8 cellular contexts compared by ENCODE assay signal in the genomic region with DNA sequence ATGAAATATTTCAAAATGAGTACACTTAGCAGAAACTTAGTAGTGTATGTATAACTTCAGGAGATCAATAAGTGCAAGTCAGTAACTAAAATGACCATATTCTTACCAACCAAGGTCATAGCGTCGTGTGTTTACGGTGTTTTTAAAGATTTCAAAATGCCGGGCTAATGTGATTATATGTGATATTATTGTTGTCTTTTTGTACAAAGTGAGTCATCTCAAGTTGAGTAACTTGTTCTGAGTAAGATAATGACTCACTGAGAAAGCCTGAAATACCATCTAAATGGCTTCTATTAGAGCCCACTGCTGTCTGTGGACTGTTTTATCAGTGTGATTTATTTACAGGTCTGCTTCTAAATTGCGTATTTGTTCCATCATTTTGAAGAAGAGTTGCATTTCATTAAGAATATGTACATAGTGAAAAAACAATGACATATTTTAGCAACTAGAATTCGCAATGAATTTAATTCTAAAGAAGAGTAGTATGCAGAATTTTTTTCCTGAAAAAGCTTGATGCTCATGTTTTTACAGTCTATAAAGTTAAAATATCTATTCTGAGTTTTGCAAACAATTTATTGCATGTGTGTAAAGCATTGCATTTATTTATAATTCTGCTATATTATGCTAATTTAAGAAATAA. TPM values are rescaled to one million over a fixed set of nuclear protein-coding genes. Genes with fewer than 3 reads are reported as not detected.
DNase-seq lines count a peak whose midpoint lies in the region; ATAC-seq, FAIRE-seq and TF ChIP-seq lines count a peak whose summit lies in the region.
"Had no signal": no experiment of that assay in that cellular context is flagged by ENCODE, and none has a peak within 500 bp of the region (broad histone marks: within the 10 kb centered on the region; RNA-seq: fewer than 3 reads in every experiment).

No MANE protein-coding gene starts in this region.

- no peak for ATAC-seq in GM21360 (IDR thresholded peaks at IDR 0.05; ENCODE audit: unreplicated experiment)

- no peak overlapping the region for H3K9ac ChIP-seq in keratinocyte (ENCODE audit: control insufficient read depth, extremely low read depth, insufficient read depth, low read length)

- DNase-seq in COLO829 (ENCODE audit: low spot score) (peak; percentile 82), RWPE1 (ENCODE audit: low spot score) (peak; percentile 75), keratinocyte (ENCODE audit: low read depth, low spot score) (no peak), D341Med (ENCODE audit: low spot score) (no peak), DMS114 treated with DMSO at 0.1 percent for 48 hours (lab: John Stamatoyannopoulos, UW; ENCODE audit: unreplicated experiment) (no peak)
- DNase-seq: DMS79 treated with DMSO at 0.1 percent for 48 hours, left cardiac atrium had no signal

- CTCF ChIA-PET in RWPE1 (lab: Yijun Ruan, JAX) = interaction anchor here (0.6 to 0.7 kb wide), 3 partner anchors 11 to 842 kb away, joined by 3 to 4 read pairs (median 3); no protein-coding TSS in a partner anchor

- H3K9me3 ChIP-seq in keratinocyte (ENCODE audit: control insufficient read depth, low read depth, low read length) = no peaks in the 10 kb centered on the region

- H3K4me2 ChIP-seq in keratinocyte (ENCODE audit: control insufficient read depth, extremely low read depth, insufficient read depth, low read depth, low read length) = no peak overlapping the region

- peaks cover 24% of the 10 kb centered on the region for H3K4me1 ChIP-seq in keratinocyte (ENCODE audit: control insufficient read depth, extremely low read depth, insufficient read depth, low read length)

- no peaks in the 10 kb centered on the region for H4K20me1 ChIP-seq in keratinocyte (ENCODE audit: control insufficient read depth, extremely low read depth, insufficient read depth, low read length)

- no peaks in the 10 kb centered on the region for H3K9me1 ChIP-seq in keratinocyte (ENCODE audit: control insufficient read depth, extremely low read depth, insufficient read depth, low read length)

- dilution Hi-C loops in keratinocyte (cut with MboI; ENCODE audit: extremely low pct_ligation_motif_present, low sequenced_read_pairs) = no loop called here

- no peaks in the 10 kb centered on the region for H3K27me3 ChIP-seq in keratinocyte (ENCODE audit: control insufficient read depth, extremely low read depth, insufficient read depth, low read length)

- H2AFZ ChIP-seq in keratinocyte (ENCODE audit: control insufficient read depth, low read length) = no peak overlapping the region

- peak; percentile 49 for FAIRE-seq in keratinocyte (lab: Jason Lieb, UNC)

- no peak overlapping the region for H3K4me3 ChIP-seq in keratinocyte (ENCODE audit: control insufficient read depth in 2 of 3, extremely low read depth in 1 of 3, insufficient read depth in 2 of 3, low read depth in 1 of 3, low read length in 3 of 3)

- H3K27ac ChIP-seq in RWPE1 = peak overlapping the region; percentile 78
- peak overlapping the region; percentile 30 for H3K27ac ChIP-seq in keratinocyte (ENCODE audit: control insufficient read depth, insufficient read depth, low read length)

- TF ChIP-seq CTCF in RWPE1 (conservative IDR thresholded peaks at IDR 0.05; ENCODE audit: low read depth) = no peak
- no peak for TF ChIP-seq CTCF in keratinocyte (optimal IDR thresholded peaks at IDR 0.05 in 1 of 3, IDR thresholded peaks at IDR 0.05 in 1 of 3, conservative IDR thresholded peaks at IDR 0.05 in 1 of 3; ENCODE audit: extremely low read depth in 1 of 3, insufficient read depth in 2 of 3, low read length in 3 of 3)

- no peaks in the 10 kb centered on the region for H3K36me3 ChIP-seq in keratinocyte (ENCODE audit: control insufficient read depth in 2 of 2, extremely low read depth in 1 of 2, insufficient read depth in 2 of 2, low read length in 2 of 2)

- no peaks in the 10 kb centered on the region for H3K79me2 ChIP-seq in keratinocyte (ENCODE audit: control insufficient read depth, insufficient read depth, low read length)

- POLR2A ChIA-PET in RWPE1 (lab: Yijun Ruan, JAX; ENCODE audit: low non-redundant PET) = no interaction called here

RNA-seq across cellular contexts. Expression of a gene that starts 12.7 kb away (rescaled TPM):
- not detected in 3 replicates for polyA plus RNA-seq in keratinocyte
- polyA plus RNA-seq in keratinocyte (2011; ENCODE audit: low read depth) = not detected
- polyA plus RNA-seq in keratinocyte (2011; cell fraction: cytosol; rRNA removed) = not detected in 2 replicates
- polyA plus RNA-seq in keratinocyte (2011; cell fraction: nucleus; rRNA removed) = not detected in 2 replicates
- polyA plus RNA-seq in keratinocyte (2012; ENCODE audit: low replicate concordance) = 0.20 TPM in 1 of 2 replicates, not detected in the other
- not detected in 3 replicates for polyA minus RNA-seq in keratinocyte
- not detected for polyA minus RNA-seq in keratinocyte (2011; cell fraction: cytosol; rRNA and poly(A)+ RNA removed)
- not detected in 2 replicates for polyA minus RNA-seq in keratinocyte (2011; cell fraction: nucleus; rRNA and poly(A)+ RNA removed)

RNA-seq across cellular contexts. Expression of a gene that starts 30.7 kb away (rescaled TPM):
- polyA plus RNA-seq in keratinocyte = not detected in 3 replicates
- 0.40 TPM for polyA plus RNA-seq in keratinocyte (2011; ENCODE audit: low read depth)
- polyA plus RNA-seq in keratinocyte (2011; cell fraction: cytosol; rRNA removed) = not detected in 2 replicates
- polyA plus RNA-seq in keratinocyte (2011; cell fraction: nucleus; rRNA removed) = not detected in 2 replicates
- not detected in 2 replicates for polyA plus RNA-seq in keratinocyte (2012; ENCODE audit: low replicate concordance)
- not detected in 3 replicates for polyA minus RNA-seq in keratinocyte
- not detected for polyA minus RNA-seq in keratinocyte (2011; cell fraction: cytosol; rRNA and poly(A)+ RNA removed)
- not detected in 2 replicates for polyA minus RNA-seq in keratinocyte (2011; cell fraction: nucleus; rRNA and poly(A)+ RNA removed)

RNA-seq across cellular contexts. Expression of a gene that starts 31.9 kb away (rescaled TPM):
- 27.2 to 67.9 TPM (median 66.2 TPM) in 3 replicates for polyA plus RNA-seq in keratinocyte
- 2,723 TPM for polyA plus RNA-seq in keratinocyte (2011; ENCODE audit: low read depth)
- polyA plus RNA-seq in keratinocyte (2011; cell fraction: cytosol; rRNA removed) = 28.3 and 53.4 TPM in 2 replicates
- polyA plus RNA-seq in keratinocyte (2011; cell fraction: nucleus; rRNA removed) = 72.0 and 123 TPM in 2 replicates
- polyA plus RNA-seq in keratinocyte (2012; ENCODE audit: low replicate concordance) = 62.0 and 2,469 TPM in 2 replicates
- polyA minus RNA-seq in keratinocyte = 1.9 to 13.0 TPM (median 11.8 TPM) in 3 replicates
- 8.2 TPM for polyA minus RNA-seq in keratinocyte (2011; cell fraction: cytosol; rRNA and poly(A)+ RNA removed)
- polyA minus RNA-seq in keratinocyte (2011; cell fraction: nucleus; rRNA and poly(A)+ RNA removed) = 21.5 and 30.9 TPM in 2 replicates

RNA-seq across cellular contexts. Expression of a gene that starts 54.5 kb away (rescaled TPM):
- not detected in 3 replicates for polyA plus RNA-seq in keratinocyte
- polyA plus RNA-seq in keratinocyte (2011; ENCODE audit: low read depth) = not detected
- not detected in 2 replicates for polyA plus RNA-seq in keratinocyte (2011; cell fraction: cytosol; rRNA removed)
- not detected in 2 replicates for polyA plus RNA-seq in keratinocyte (2011; cell fraction: nucleus; rRNA removed)
- not detected in 2 replicates for polyA plus RNA-seq in keratinocyte (2012; ENCODE audit: low replicate concordance)
- not detected in 3 replicates for polyA minus RNA-seq in keratinocyte
- not detected for polyA minus RNA-seq in keratinocyte (2011; cell fraction: cytosol; rRNA and poly(A)+ RNA removed)
- polyA minus RNA-seq in keratinocyte (2011; cell fraction: nucleus; rRNA and poly(A)+ RNA removed) = not detected in 2 replicates

Comparison
In these comparisons a context has a peak if more than half of its experiments do, and no peak if none do; other contexts are left out.
1. DNase-seq: peak in COLO829 (single experiment) and RWPE1 (single experiment); none in keratinocyte (single experiment), D341Med (single experiment) and DMS114 treated with DMSO at 0.1 percent for 48 hours (single experiment).